In genomic region chr13:24500977-24501376, GRCh38 we compare ENCODE assay signal across 1 cellular context.
TF ChIP-seq lines count a peak whose summit lies in the region.

No MANE protein-coding gene starts in this region.

TF ChIP-seq in SK-N-SH treated with all-trans-retinoic acid at 6 μM for 48 hours, 23 proteins besides CTCF, POLR2A, EP300 and RAD21 (continued from another document):
- no peak for TF ChIP-seq ESRRG (CRISPR knock-in tag; IDR thresholded peaks at IDR 0.05)
- TF ChIP-seq POU6F1 (CRISPR knock-in tag; IDR thresholded peaks at IDR 0.05; ENCODE audit: borderline replicate concordance, low read depth) = no peak
- TF ChIP-seq ZNF70 (CRISPR knock-in tag; IDR thresholded peaks at IDR 0.05) = no peak
- no peak for TF ChIP-seq ISL1 (CRISPR knock-in tag; IDR thresholded peaks at IDR 0.05)
- TF ChIP-seq ZFP3 (CRISPR knock-in tag; IDR thresholded peaks at IDR 0.05) = no peak
- no peak for TF ChIP-seq ZFP30 (CRISPR knock-in tag; IDR thresholded peaks at IDR 0.05)
- TF ChIP-seq PATZ1 (CRISPR knock-in tag; IDR thresholded peaks at IDR 0.05; ENCODE audit: borderline replicate concordance) = no peak
- TF ChIP-seq TCF4 (CRISPR knock-in tag; IDR thresholded peaks at IDR 0.05; ENCODE audit: borderline replicate concordance) = no peak
- TF ChIP-seq SNAI2 (CRISPR knock-in tag; IDR thresholded peaks at IDR 0.05) = no peak
- TF ChIP-seq ZC3H10 (CRISPR knock-in tag; IDR thresholded peaks at IDR 0.05) = no peak
- TF ChIP-seq PPARA (CRISPR knock-in tag; IDR thresholded peaks at IDR 0.05; ENCODE audit: borderline replicate concordance) = no peak
